Comparison of ENCODE assay signal across 2 cellular contexts in the genomic region with DNA sequence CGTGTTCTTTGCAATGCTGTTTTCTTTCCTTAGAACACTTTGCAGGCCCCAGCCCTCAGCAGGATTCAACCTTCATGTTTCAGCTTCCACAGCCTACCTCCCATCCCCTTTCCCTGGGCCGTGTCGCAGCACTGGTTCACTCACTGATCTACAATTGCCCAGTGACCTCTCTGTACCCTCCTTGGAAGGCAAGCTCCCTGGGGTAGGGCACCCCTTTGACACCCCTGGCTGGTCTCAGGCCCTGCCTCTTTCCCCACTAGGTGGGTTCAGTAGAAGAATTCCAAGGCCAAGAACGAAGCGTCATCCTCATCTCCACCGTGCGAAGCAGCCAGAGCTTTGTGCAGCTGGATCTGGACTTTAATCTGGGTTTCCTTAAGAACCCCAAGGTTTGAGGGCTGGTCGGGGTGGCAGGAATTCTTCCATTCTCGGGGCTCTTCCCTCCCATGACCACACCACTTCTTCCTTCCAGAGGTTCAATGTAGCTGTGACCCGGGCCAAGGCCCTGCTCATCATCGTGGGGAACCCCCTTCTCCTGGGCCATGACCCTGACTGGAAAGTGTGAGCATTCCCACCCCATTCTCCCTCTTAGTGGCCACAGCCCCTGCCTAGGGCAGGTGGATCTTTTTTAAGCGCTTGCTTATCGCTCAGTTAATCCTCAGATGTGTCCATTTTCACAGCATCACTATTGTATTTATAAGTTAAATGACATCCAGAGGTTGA.
TF ChIP-seq lines count a peak whose summit lies in the region.

No MANE protein-coding gene starts in this region.

TF ChIP-seq in A549, 52 proteins besides CTCF, POLR2A, EP300 and RAD21:
- TF ChIP-seq TFCP2L1 (CRISPR knock-in tag; IDR thresholded peaks at IDR 0.05): no peak
- no peak for TF ChIP-seq ZSCAN20 (CRISPR knock-in tag; IDR thresholded peaks at IDR 0.05)
- TF ChIP-seq SREBF2 (IDR thresholded peaks at IDR 0.05): no peak
- TF ChIP-seq NR3C1 (IDR thresholded peaks at IDR 0.05): no peak
- TF ChIP-seq, protein P1, sequence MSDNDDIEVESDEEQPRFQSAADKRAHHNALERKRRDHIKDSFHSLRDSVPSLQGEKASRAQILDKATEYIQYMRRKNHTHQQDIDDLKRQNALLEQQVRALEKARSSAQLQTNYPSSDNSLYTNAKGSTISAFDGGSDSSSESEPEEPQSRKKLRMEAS (IDR thresholded peaks at IDR 0.05): no peak

TF ChIP-seq in IMR-90, 13 proteins besides CTCF, POLR2A, EP300 and RAD21:
- TF ChIP-seq NFE2L2 (IDR thresholded peaks at IDR 0.05; ENCODE audit: low read depth, low read length) (no peak), MAZ (IDR thresholded peaks at IDR 0.05; ENCODE audit: borderline replicate concordance, low read depth, low read length) (no peak), FOS (IDR thresholded peaks at IDR 0.05; ENCODE audit: low read depth, low read length) (no peak), ELK1 (IDR thresholded peaks at IDR 0.05; ENCODE audit: borderline replicate concordance, low read depth, low read length) (no peak), MAFK (IDR thresholded peaks at IDR 0.05; ENCODE audit: low read depth, low read length) (no peak)
TF ChIP-seq in IMR-90: peak in this region for 0.
